Comparison of ENCODE assay signal across 1 cellular context in genomic region chr2:111852544-111852943, GRCh38. TPM values are rescaled to one million over a fixed set of nuclear protein-coding genes. Genes with fewer than 3 reads are reported as not detected.
"Had no signal": no experiment of that assay in that cellular context is flagged by ENCODE, and none has a peak within 500 bp of the region (broad histone marks: within the 10 kb centered on the region; RNA-seq: fewer than 3 reads in every experiment).

No MANE protein-coding gene starts in this region.

RNA-seq across cellular contexts. Expression of gene MERTK, which starts 45.9 kb away (rescaled TPM):
- total RNA-seq: activated B cell treated with CpG ODN at 0.5 μM for 24 hours had no signal
